In genomic region chr3:165568907-165569462, GRCh38 we compare ENCODE assay signal across 30 cellular contexts.
"Had no signal": no experiment of that assay in that cellular context is flagged by ENCODE, and none has a peak within 500 bp of the region (broad histone marks: within the 10 kb centered on the region; RNA-seq: fewer than 3 reads in every experiment).

No MANE protein-coding gene starts in this region.

- FAIRE-seq: colon, TTC549 had no signal

- H3K9me3 ChIP-seq: adrenal gland, body of pancreas, esophagus muscularis mucosa, gastroesophageal sphincter had no signal

- ATAC-seq: activated CD4-positive, CD25-positive, alpha-beta regulatory T cell treated with anti-CD3 and anti-CD28 coated beads, Interleukin-2, amount 50 U/mL, for 24 hours; activated CD8-positive, alpha-beta T cell treated with anti-CD3 and anti-CD28 coated beads for 36 hours; activated naive CD8-positive, alpha-beta T cell treated with anti-CD3 and anti-CD28 coated beads, Interleukin-2, amount 50 U/mL, for 24 hours; activated T-cell treated with anti-CD3 and anti-CD28 coated beads, Interleukin-2, amount 50 U/mL, for 4 hours; body of pancreas; effector memory CD8-positive, alpha-beta T cell; foreskin keratinocyte; gastroesophageal sphincter; heart right ventricle had no signal

- H3K27ac ChIP-seq: adrenal gland, body of pancreas, esophagus muscularis mucosa, foreskin keratinocyte, gastroesophageal sphincter, heart right ventricle, WERI-Rb-1 had no signal

- H3K4me3 ChIP-seq: adrenal gland, body of pancreas, esophagus muscularis mucosa, gastroesophageal sphincter, heart right ventricle had no signal

- H3K27me3 ChIP-seq: adrenal gland, body of pancreas, esophagus muscularis mucosa, foreskin keratinocyte, gastroesophageal sphincter, heart right ventricle had no signal

- H3K4me1 ChIP-seq: adrenal gland, body of pancreas, esophagus muscularis mucosa, foreskin keratinocyte, gastroesophageal sphincter, heart right ventricle had no signal

- DNase-seq: activated B cell treated with CpG ODN at 0.5 μM for 24 hours; activated CD4-positive, alpha-beta T cell treated with anti-CD3 and anti-CD28 coated beads for 48 hours; activated CD4-positive, alpha-beta T cell treated with anti-CD3 and anti-CD28 coated beads, Interleukin-2, amount 50 U/mL, for 1 hour; activated CD4-positive, alpha-beta T cell treated with anti-CD3 and anti-CD28 coated beads, Interleukin-2, amount 50 U/mL, for 48 hours; activated CD8-positive, alpha-beta memory T cell treated with anti-CD3 and anti-CD28 coated beads for 24 hours; activated CD8-positive, alpha-beta T cell treated with anti-CD3 and anti-CD28 coated beads for 36 hours; activated effector memory CD4-positive, alpha-beta T cell treated with anti-CD3 and anti-CD28 coated beads, Interleukin-2, amount 50 U/mL, for 16 hours; activated naive CD4-positive, alpha-beta T cell treated with anti-CD3 and anti-CD28 coated beads for 36 hours; activated naive CD8-positive, alpha-beta T cell treated with anti-CD3 and anti-CD28 coated beads for 36 hours; activated naive CD8-positive, alpha-beta T cell treated with anti-CD3 and anti-CD28 coated beads, Interleukin-2, amount 50 U/mL, for 24 hours; activated T-cell treated with anti-CD3 and anti-CD28 coated beads, Interleukin-2, amount 50 U/mL, for 4 hours; adrenal gland; amygdala; aorta; body of pancreas; caudate nucleus; cortex of kidney; dermis blood vessel endothelial cell; effector CD4-positive, alpha-beta T cell; effector memory CD8-positive, alpha-beta T cell; erythroblast; foreskin keratinocyte; heart right ventricle; hippocampal formation; WERI-Rb-1 had no signal

- H3K36me3 ChIP-seq: adrenal gland, esophagus muscularis mucosa, gastroesophageal sphincter, heart right ventricle, WERI-Rb-1 had no signal
